In genomic region chr11:76759092-76759491, GRCh38 we compare ENCODE assay signal across 28 cellular contexts. TPM values are rescaled to one million over a fixed set of nuclear protein-coding genes. Genes with fewer than 3 reads are reported as not detected.
DNase-seq lines count a peak whose midpoint lies in the region; ATAC-seq and TF ChIP-seq lines count a peak whose summit lies in the region.
"Had no signal": no experiment of that assay in that cellular context is flagged by ENCODE, and none has a peak within 500 bp of the region (broad histone marks: within the 10 kb centered on the region; RNA-seq: fewer than 3 reads in every experiment).

No MANE protein-coding gene starts in this region.

- H3K9me3 Mint-ChIP-seq in endodermal cell, result no peaks in the 10 kb centered on the region
- no peaks in the 10 kb centered on the region for H3K9me3 Mint-ChIP-seq in activated naive CD8-positive, alpha-beta T cell treated with anti-CD3 and anti-CD28 coated beads for 36 hours
- H3K9me3 Mint-ChIP-seq: CD4-positive, alpha-beta T cell had no signal

- peaks cover 5% of the 10 kb centered on the region for H3K4me1 ChIP-seq in NT2/D1 (ENCODE audit: insufficient read depth, insufficient read length)
- peaks cover 29% of the 10 kb centered on the region for H3K4me1 ChIP-seq in endodermal cell (ENCODE audit: control insufficient read depth, insufficient read depth, low read length)
- H3K4me1 ChIP-seq: BLaER1 had no signal

- peaks cover 56% of the 10 kb centered on the region for H3K4me1 Mint-ChIP-seq in endodermal cell
- no peaks in the 10 kb centered on the region for H3K4me1 Mint-ChIP-seq in activated naive CD8-positive, alpha-beta T cell treated with anti-CD3 and anti-CD28 coated beads for 36 hours
- H3K4me1 Mint-ChIP-seq: IgD-negative memory B cell had no signal

- H3K36me3 Mint-ChIP-seq in endodermal cell (ENCODE audit: low read depth), result no peaks in the 10 kb centered on the region
- H3K36me3 Mint-ChIP-seq in activated naive CD8-positive, alpha-beta T cell treated with anti-CD3 and anti-CD28 coated beads for 36 hours, result no peaks in the 10 kb centered on the region
- H3K36me3 Mint-ChIP-seq: IgD-negative memory B cell had no signal

- no peaks in the 10 kb centered on the region for H3K36me3 ChIP-seq in H7 (replicated peaks; ENCODE audit: control insufficient read depth, insufficient read depth, low read length)
- no peaks in the 10 kb centered on the region for H3K36me3 ChIP-seq in NT2/D1 (ENCODE audit: insufficient read depth, insufficient read length, low read length)
- no peaks in the 10 kb centered on the region for H3K36me3 ChIP-seq in endodermal cell (ENCODE audit: control insufficient read depth, insufficient read depth, low read length)
- H3K36me3 ChIP-seq: BLaER1 had no signal

- no peak for TF ChIP-seq CTCF in endodermal cell (conservative IDR thresholded peaks at IDR 0.05)

- no peaks in the 10 kb centered on the region for H3K27me3 ChIP-seq in H7 (ENCODE audit: control insufficient read depth, insufficient read depth, low read length)
- H3K27me3 ChIP-seq in NT2/D1 (ENCODE audit: insufficient read depth, insufficient read length), result no peaks in the 10 kb centered on the region
- no peaks in the 10 kb centered on the region for H3K27me3 ChIP-seq in endodermal cell (ENCODE audit: control insufficient read depth, insufficient read depth, low read length, poor library complexity, severe bottlenecking)
- H3K27me3 ChIP-seq: BLaER1 had no signal

- H3K9me3 ChIP-seq in NT2/D1 (ENCODE audit: insufficient read depth, low read length) (no peaks in the 10 kb centered on the region), endodermal cell (ENCODE audit: control insufficient read depth, low read length) (no peaks in the 10 kb centered on the region)
- H3K9me3 ChIP-seq: BLaER1 had no signal

- no peak for ATAC-seq in esophagus mucosa
- ATAC-seq: GM12878, HCT116 had no signal

- DNase-seq in NCI-H146 (lab: John Stamatoyannopoulos, UW) (peak; percentile 12), NCI-H146 treated with DMSO at 0.1 percent for 48 hours (lab: John Stamatoyannopoulos, UW; ENCODE audit: unreplicated experiment) (no peak), H7 (peak; percentile 70), NT2/D1 (ENCODE audit: low read depth, low spot score) (peak; percentile 79), endodermal cell (peak; percentile 87), caudate nucleus (lab: John Stamatoyannopoulos, UW) (no peak)
- DNase-seq in activated naive CD8-positive, alpha-beta T cell treated with anti-CD3 and anti-CD28 coated beads for 36 hours, result no peak
- DNase-seq: ACHN; CD4-positive, alpha-beta T cell; COR-L47; DMS79; Karpas-422; MV-4-11; NCI-H187; NCI-H226; NCI-H510A treated with DMSO at 0.1 percent for 48 hours; NCI-H774; PC-9; RPMI8226; SHP77 treated with DMSO at 0.1 percent for 48 hours; SW 1271 had no signal

- H3K4me3 ChIP-seq in H7 (ENCODE audit: insufficient read depth, low read depth, low read length) (no peak overlapping the region), NT2/D1 (ENCODE audit: insufficient read length, low read depth) (no peak overlapping the region), endodermal cell (ENCODE audit: low read length) (no peak overlapping the region)
- H3K4me3 ChIP-seq: BLaER1, GM12878, PC-9, SK-N-MC had no signal

- H3K27ac ChIP-seq in endodermal cell (ENCODE audit: low read depth, low read length) (no peak overlapping the region), caudate nucleus (ENCODE audit: low read depth, low read length) (no peak overlapping the region)
- H3K27ac ChIP-seq: 22Rv1, BLaER1, PC-9, SK-N-MC had no signal

- H3K27me3 Mint-ChIP-seq in endodermal cell (ENCODE audit: insufficient read depth), result no peaks in the 10 kb centered on the region
- no peaks in the 10 kb centered on the region for H3K27me3 Mint-ChIP-seq in activated naive CD8-positive, alpha-beta T cell treated with anti-CD3 and anti-CD28 coated beads for 36 hours
- H3K27me3 Mint-ChIP-seq: CD4-positive, alpha-beta T cell; IgD-negative memory B cell had no signal

- H3K27ac Mint-ChIP-seq in endodermal cell, result peak overlapping the region; percentile 87
- H3K27ac Mint-ChIP-seq in activated naive CD8-positive, alpha-beta T cell treated with anti-CD3 and anti-CD28 coated beads for 36 hours, result no peak overlapping the region
- H3K27ac Mint-ChIP-seq: CD4-positive, alpha-beta T cell; IgD-negative memory B cell had no signal

- H3K9ac ChIP-seq in NT2/D1 (ENCODE audit: insufficient read length, low read depth) (no peak overlapping the region), endodermal cell (ENCODE audit: extremely low read depth, low read length, poor library complexity, severe bottlenecking) (no peak overlapping the region)
- H3K9ac ChIP-seq: BLaER1 had no signal

- H3K4me3 Mint-ChIP-seq in endodermal cell, result no peak overlapping the region
- H3K4me3 Mint-ChIP-seq in activated naive CD8-positive, alpha-beta T cell treated with anti-CD3 and anti-CD28 coated beads for 36 hours, result no peak overlapping the region
- H3K4me3 Mint-ChIP-seq: CD4-positive, alpha-beta T cell; IgD-negative memory B cell had no signal

RNA-seq across cellular contexts. Expression of gene TSKU, which starts 24.1 kb away (rescaled TPM):
- 53.3 and 68.8 TPM in 2 replicates for total RNA-seq in H7 (2014; rRNA removed; shearing (Covaris generic))
- total RNA-seq in endodermal cell (100 to 1,000 TPM; 105 to 130 TPM), esophagus mucosa (50.7 TPM)
- polyA plus RNA-seq in endodermal cell (2013, experiment 1 of 2), result 39.1 TPM
- 45.5 TPM for polyA plus RNA-seq in endodermal cell (2013, experiment 2 of 2)
- total RNA-seq in activated naive CD8-positive, alpha-beta T cell treated with anti-CD3 and anti-CD28 coated beads for 36 hours, result 1 to 10 TPM; 2.7 to 3.7 TPM
- polyA plus RNA-seq: IgD-negative memory B cell had no signal

Comparison
In these comparisons a context has a peak if more than half of its experiments do, and no peak if none do; other contexts are left out.
1. DNase-seq: peak in NCI-H146 (single experiment), H7 (single experiment), NT2/D1 (single experiment) and endodermal cell (single experiment); none in NCI-H146 treated with DMSO at 0.1 percent for 48 hours (single experiment), caudate nucleus (0 of 61) and activated naive CD8-positive, alpha-beta T cell treated with anti-CD3 and anti-CD28 coated beads for 36 hours (single experiment).
2. RNA of gene TSKU, which starts 24.1 kb away (total RNA-seq): 105 to 130 TPM in endodermal cell, 53.3 to 68.8 TPM in H7 and 50.7 TPM in esophagus mucosa (single experiment); 2.7 to 3.7 TPM in activated naive CD8-positive, alpha-beta T cell treated with anti-CD3 and anti-CD28 coated beads for 36 hours; every median in the first group is over 10 times any median in the second.